In genomic region chr2:39667142-39667880, GRCh38 we compare ENCODE assay signal across 11 cellular contexts. TPM values are rescaled to one million over a fixed set of nuclear protein-coding genes. Genes with fewer than 3 reads are reported as not detected.
DNase-seq lines count a peak whose midpoint lies in the region; ATAC-seq and TF ChIP-seq lines count a peak whose summit lies in the region.
"Had no signal": no experiment of that assay in that cellular context is flagged by ENCODE, and none has a peak within 500 bp of the region (broad histone marks: within the 10 kb centered on the region; RNA-seq: fewer than 3 reads in every experiment).

No MANE protein-coding gene starts in this region.

- no peaks in the 10 kb centered on the region; the same call in 1 of the 2 replicates for H3F3A ChIP-seq in GM23338 (replicated peaks; ENCODE audit: low read depth)
- H3F3A ChIP-seq in PC-3 (ENCODE audit: low read length, unreplicated experiment), result no peaks in the 10 kb centered on the region

- no peak overlapping the region for H4K8ac ChIP-seq in mesenchymal stem cell (ENCODE audit: low read length)

- H3K27me3 Mint-ChIP-seq in GM23338 (ENCODE audit: insufficient read depth, low read depth, poor library complexity), result peaks cover 33% of the 10 kb centered on the region
- peaks cover 9% of the 10 kb centered on the region for H3K27me3 Mint-ChIP-seq in progenitor cell of endocrine pancreas

- H3K36me3 ChIP-seq in GM23338 (ENCODE audit: insufficient read depth), result no peaks in the 10 kb centered on the region
- no peaks in the 10 kb centered on the region for H3K36me3 ChIP-seq in PC-3 (ENCODE audit: low read depth, low read length)
- H3K36me3 ChIP-seq in endocrine pancreas (ENCODE audit: control insufficient read depth, insufficient read depth, low read length), result no peaks in the 10 kb centered on the region
- H3K36me3 ChIP-seq in mesenchymal stem cell (ENCODE audit: control insufficient read depth in 1 of 2, insufficient read depth in 2 of 2, low read depth in 1 of 2, low read length in 2 of 2), result no peaks in the 10 kb centered on the region

- no peak overlapping the region for H3K23ac ChIP-seq in mesenchymal stem cell (ENCODE audit: low read length in 2 of 2)

- H3K27ac Mint-ChIP-seq in GM23338 (no peak overlapping the region), progenitor cell of endocrine pancreas (no peak overlapping the region)

- TF ChIP-seq CTCF in GM23338 (conservative IDR thresholded peaks at IDR 0.05; ENCODE audit: low read depth in 2 of 2), result no peak
- no peak for TF ChIP-seq CTCF in PC-3 (conservative IDR thresholded peaks at IDR 0.05; ENCODE audit: low read depth, low read length)
- TF ChIP-seq CTCF in progenitor cell of endocrine pancreas (IDR thresholded peaks at IDR 0.05; ENCODE audit: unreplicated experiment), result no peak

- no peak overlapping the region for H3K18ac ChIP-seq in mesenchymal stem cell (ENCODE audit: low read depth in 1 of 2, low read length in 2 of 2)

- H3K9me3 Mint-ChIP-seq in GM23338 (no peaks in the 10 kb centered on the region; the same call in 1 of the 3 replicates), progenitor cell of endocrine pancreas (ENCODE audit: low read depth) (no peaks in the 10 kb centered on the region)

- H3K27ac ChIP-seq in GM23338 (ENCODE audit: low read depth), result no peak overlapping the region
- H3K27ac ChIP-seq in PC-3 (ENCODE audit: low read length), result no peak overlapping the region
- no peak overlapping the region for H3K27ac ChIP-seq in mesenchymal stem cell (ENCODE audit: low read length, poor library complexity, severe bottlenecking)

- intact Hi-C loops in PC-3 (cut with micrococcal nuclease), result no loop called here

- ATAC-seq in GM23338 (no peak), PC-3 (no peak)
- ATAC-seq: left colon had no signal

- H3K79me1 ChIP-seq in mesenchymal stem cell (replicated peaks; ENCODE audit: low read length, poor library complexity, severe bottlenecking), result no peaks in the 10 kb centered on the region

- peaks cover 27% of the 10 kb centered on the region for H3K4me1 Mint-ChIP-seq in GM23338
- H3K4me1 Mint-ChIP-seq in progenitor cell of endocrine pancreas (ENCODE audit: low read depth), result peaks cover 26% of the 10 kb centered on the region

- H3K36me3 Mint-ChIP-seq in GM23338 (ENCODE audit: low read depth) (peaks cover 2% of the 10 kb centered on the region; the same call in 1 of the 3 replicates), progenitor cell of endocrine pancreas (ENCODE audit: insufficient read depth) (no peaks in the 10 kb centered on the region)

- POLR2A ChIA-PET in PC-3 (lab: Charles Lee; ENCODE audit: unreplicated experiment), result no interaction called here

- no TSS peak for BruUV-seq in PC-3 (replicated peaks; lab: Mats Ljungman, UMichigan)

- WGBS in mesenchymal stem cell, result 45% methylated on average over 4 of the region's 6 CpGs

- H2BK120ac ChIP-seq in mesenchymal stem cell (ENCODE audit: low read depth, low read length), result no peak overlapping the region

- peak overlapping the region; percentile 100 for H3K4me2 ChIP-seq in GM23338
- H3K4me2 ChIP-seq in PC-3 (ENCODE audit: low read length), result 0 out of 2 replicates have a peak overlapping the region, but pooled peaks have one; percentile 77
- H3K4me2 ChIP-seq in mesenchymal stem cell (ENCODE audit: low read length, poor library complexity, severe bottlenecking), result no peak overlapping the region

- H4K20me1 ChIP-seq in GM23338 (replicated peaks; ENCODE audit: insufficient read depth), result no peaks in the 10 kb centered on the region
- no peaks in the 10 kb centered on the region for H4K20me1 ChIP-seq in PC-3 (ENCODE audit: low read length)

- H3K9me3 ChIP-seq in PC-3 (ENCODE audit: low read length) (no peaks in the 10 kb centered on the region), endocrine pancreas (ENCODE audit: control insufficient read depth, low read length) (no peaks in the 10 kb centered on the region), mesenchymal stem cell (ENCODE audit: control insufficient read depth, low read length) (no peaks in the 10 kb centered on the region)

- H3K27me3 ChIP-seq in GM23338 (ENCODE audit: insufficient read depth) (peaks cover 43% of the 10 kb centered on the region), PC-3 (ENCODE audit: low read length) (peaks cover 19% of the 10 kb centered on the region), endocrine pancreas (ENCODE audit: control insufficient read depth, insufficient read depth, low read length) (no peaks in the 10 kb centered on the region), mesenchymal stem cell (ENCODE audit: control insufficient read depth in 1 of 2, insufficient read depth in 1 of 2, low read length in 2 of 2) (peaks cover 59 to 73% of the 10 kb centered on the region in 2 experiments)

- no peak overlapping the region for H3K9ac ChIP-seq in PC-3 (ENCODE audit: low read length)
- no peak overlapping the region for H3K9ac ChIP-seq in endocrine pancreas (ENCODE audit: control insufficient read depth, insufficient read depth, low read length)
- H3K9ac ChIP-seq in mesenchymal stem cell (ENCODE audit: low read length), result no peak overlapping the region

- CTCF ChIA-PET in PC-3 (lab: Charles Lee), result no interaction called here

- DNase-seq in GM23338 (ENCODE audit: low spot score), result no peak
- DNase-seq in PC-3, result no peak
- no peak for DNase-seq in progenitor cell of endocrine pancreas (ENCODE audit: low spot score, unreplicated experiment)
- DNase-seq in NCI-H2227 treated with DMSO at 0.1 percent for 48 hours (lab: John Stamatoyannopoulos, UW), result no peak
- no peak for DNase-seq in mesenchymal stem cell
- no peak for DNase-seq in occipital lobe (lab: John Stamatoyannopoulos, UW)
- no peak for DNase-seq in NCI-H1436 (lab: John Stamatoyannopoulos, UW)
- DNase-seq: activated T-cell treated with anti-CD3 and anti-CD28 coated beads for 4 hours, left colon, NCI-H526 treated with DMSO at 0.1 percent for 48 hours had no signal

- H2AFZ ChIP-seq in GM23338, result peak overlapping the region; percentile 94
- H2AFZ ChIP-seq in PC-3 (ENCODE audit: low read length), result no peak overlapping the region
- no peak overlapping the region for H2AFZ ChIP-seq in mesenchymal stem cell (ENCODE audit: low read depth, low read length)

- H3K4ac ChIP-seq in mesenchymal stem cell (ENCODE audit: low read depth in 1 of 2, low read length in 2 of 2), result no peak overlapping the region

- H2AK5ac ChIP-seq in mesenchymal stem cell (ENCODE audit: low read length, severe bottlenecking), result no peak overlapping the region

- no peak overlapping the region for H2BK15ac ChIP-seq in mesenchymal stem cell (ENCODE audit: low read depth, poor library complexity, severe bottlenecking)

- H2BK5ac ChIP-seq in mesenchymal stem cell (ENCODE audit: low read depth, low read length, poor library complexity, severe bottlenecking), result no peak overlapping the region

- peak overlapping the region; percentile 86 for H3K4me3 ChIP-seq in GM23338
- H3K4me3 ChIP-seq in PC-3 (ENCODE audit: low read length), result no peak overlapping the region
- H3K4me3 ChIP-seq in endocrine pancreas (ENCODE audit: control insufficient read depth, insufficient read depth, low read length), result peak overlapping the region; percentile 45
- no peak overlapping the region for H3K4me3 ChIP-seq in mesenchymal stem cell (ENCODE audit: insufficient read depth in 1 of 2, low read depth in 1 of 2, low read length in 2 of 2)

- peak overlapping the region; percentile 90 for H3K4me3 Mint-ChIP-seq in GM23338
- H3K4me3 Mint-ChIP-seq in progenitor cell of endocrine pancreas (ENCODE audit: low read depth), result peak overlapping the region; percentile 88

- no peaks in the 10 kb centered on the region for H3K9me2 ChIP-seq in GM23338 (ENCODE audit: insufficient read depth)
- no peaks in the 10 kb centered on the region for H3K9me2 ChIP-seq in PC-3 (replicated peaks; ENCODE audit: low read length)

- H3K79me2 ChIP-seq in GM23338 (replicated peaks; ENCODE audit: insufficient read depth) (peaks cover 29% of the 10 kb centered on the region), PC-3 (ENCODE audit: low read length) (no peaks in the 10 kb centered on the region)

- H2BK12ac ChIP-seq in mesenchymal stem cell (ENCODE audit: low read length in 2 of 2), result no peak overlapping the region

- peaks cover 21% of the 10 kb centered on the region for H3K4me1 ChIP-seq in GM23338 (ENCODE audit: insufficient read depth)
- no peaks in the 10 kb centered on the region; the same call in 1 of the 2 replicates for H3K4me1 ChIP-seq in PC-3 (ENCODE audit: insufficient read depth, low read length)
- peaks cover 3% of the 10 kb centered on the region for H3K4me1 ChIP-seq in endocrine pancreas (ENCODE audit: control insufficient read depth, insufficient read depth, low read length)
- H3K4me1 ChIP-seq in mesenchymal stem cell (ENCODE audit: control insufficient read depth, insufficient read depth, low read depth, low read length), result peaks cover 15% of the 10 kb centered on the region

- H3K14ac ChIP-seq in mesenchymal stem cell (ENCODE audit: low read length in 2 of 2), result no peak overlapping the region

- H4K91ac ChIP-seq in mesenchymal stem cell (ENCODE audit: low read length), result no peak overlapping the region

TF ChIP-seq in GM23338, 12 proteins besides CTCF, POLR2A, EP300 and RAD21 (continues in another document):
- TF ChIP-seq POLR2AphosphoS5 (IDR thresholded peaks at IDR 0.05; ENCODE audit: low read depth), result no peak
- TF ChIP-seq NANOG (IDR thresholded peaks at IDR 0.05; ENCODE audit: borderline replicate concordance), result no peak
- TF ChIP-seq ZNF114 (CRISPR knock-in tag; IDR thresholded peaks at IDR 0.05), result no peak

RNA-seq across cellular contexts. Expression of gene TMEM178A, which starts 1.6 kb away (rescaled TPM):
- 12.3 and 17.4 TPM in 2 replicates for total RNA-seq in GM23338 (2014; rRNA removed; shearing (Covaris generic))
- polyA plus RNA-seq in GM23338 (2016; fragmentation: Nextera tagmentation; extraction: Ambion mirVana), result 9.7 and 10.3 TPM in 2 replicates
- 0.33 TPM in 1 of 2 replicates, not detected in the other for total RNA-seq in PC-3 (2014; rRNA removed)
- total RNA-seq in progenitor cell of endocrine pancreas, result 28.7 and 32.9 TPM in 2 replicates
- polyA plus RNA-seq in mesenchymal stem cell (2013, experiment 1 of 2), result 8.1 TPM
- 7.9 TPM for polyA plus RNA-seq in mesenchymal stem cell (2013, experiment 2 of 2)
- 25.1 TPM for total RNA-seq in occipital lobe

Comparison
In these comparisons a context has a peak if more than half of its experiments do, and no peak if none do; other contexts are left out.
1. H3K4me3 ChIP-seq: peak in GM23338 (single experiment) and endocrine pancreas (single experiment); none in PC-3 (single experiment) and mesenchymal stem cell (0 of 2).